1 cellular context compared by ENCODE assay signal in genomic region chr6:160990847-160991410, GRCh38.
TF ChIP-seq lines count a peak whose summit lies in the region.

No MANE protein-coding gene starts in this region.

TF ChIP-seq in GM23338, 12 proteins besides CTCF, POLR2A, EP300 and RAD21 (continued from another document):
- no peak for TF ChIP-seq REST (IDR thresholded peaks at IDR 0.05; ENCODE audit: unreplicated experiment)
- TF ChIP-seq ZNF331 (CRISPR knock-in tag; IDR thresholded peaks at IDR 0.05; ENCODE audit: low read depth), result no peak
- TF ChIP-seq ZNF114 (CRISPR knock-in tag; IDR thresholded peaks at IDR 0.05), result no peak
- no peak for TF ChIP-seq NANOG (IDR thresholded peaks at IDR 0.05; ENCODE audit: borderline replicate concordance)
- TF ChIP-seq JUNB (IDR thresholded peaks at IDR 0.05; ENCODE audit: unreplicated experiment), result no peak
- TF ChIP-seq POLR2AphosphoS5 (IDR thresholded peaks at IDR 0.05; ENCODE audit: low read depth), result no peak
- no peak for TF ChIP-seq EZH2 (IDR thresholded peaks at IDR 0.05; ENCODE audit: low read depth, unreplicated experiment)
TF ChIP-seq in GM23338: peak in this region for 0.
